7 cellular contexts compared by ENCODE assay signal in the genomic region with DNA sequence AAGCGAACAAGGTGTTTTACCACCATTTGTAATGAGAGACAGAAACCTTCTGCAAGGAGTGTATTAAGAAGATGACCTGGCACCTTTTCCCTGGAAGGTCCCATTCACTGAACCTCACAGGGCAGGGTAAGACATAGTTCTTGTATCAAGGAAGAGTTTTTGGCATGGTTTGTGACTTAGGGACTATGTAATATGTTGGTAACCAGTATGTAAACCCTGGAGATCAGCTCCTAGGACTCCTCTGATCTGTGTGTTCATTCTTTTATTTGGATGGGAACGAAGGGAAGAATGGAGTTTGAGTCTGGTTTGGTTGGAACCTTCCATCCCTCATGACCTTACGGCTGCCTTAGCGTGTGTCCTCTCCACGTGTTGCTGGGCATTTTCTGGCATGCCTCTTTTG.
"Had no signal": no experiment of that assay in that cellular context is flagged by ENCODE, and none has a peak within 500 bp of the region (broad histone marks: within the 10 kb centered on the region; RNA-seq: fewer than 3 reads in every experiment).

No MANE protein-coding gene starts in this region.

- FAIRE-seq: HepG2, HTR-8/SVneo had no signal

- ATAC-seq: HepG2 had no signal

- H3K27ac ChIP-seq: HL-60, KMS-11 had no signal

- H3K9ac ChIP-seq: KMS-11 had no signal

- DNase-seq: IMR-90, KBM-7, KG1 had no signal
